Comparison of ENCODE assay signal across 19 cellular contexts in genomic region chr16:73308776-73309175, GRCh38.
"Had no signal": no experiment of that assay in that cellular context is flagged by ENCODE, and none has a peak within 500 bp of the region (broad histone marks: within the 10 kb centered on the region; RNA-seq: fewer than 3 reads in every experiment).

No MANE protein-coding gene starts in this region.

- H3K27ac Mint-ChIP-seq: effector memory CD8-positive, alpha-beta T cell; memory B cell; naive thymus-derived CD4-positive, alpha-beta T cell had no signal

- H3K27ac ChIP-seq: coronary artery, esophagus squamous epithelium, gastrocnemius medialis, heart right ventricle, left lung, lower lobe of right lung had no signal

- H3K4me1 ChIP-seq: esophagus squamous epithelium, gastrocnemius medialis, heart right ventricle, left lung, lower lobe of right lung had no signal

- H3K9me3 ChIP-seq: esophagus squamous epithelium, gastrocnemius medialis, left lung, lower lobe of right lung had no signal

- DNase-seq: effector CD8-positive, alpha-beta T cell; effector memory CD8-positive, alpha-beta T cell; esophagus squamous epithelium; foreskin fibroblast; foreskin melanocyte; gastrocnemius medialis; glutamatergic neuron; head of caudate nucleus; heart right ventricle; hippocampal formation; left cardiac atrium; left lung; left ventricle myocardium superior; lower lobe of right lung; mesendoderm; midbrain; naive thymus-derived CD4-positive, alpha-beta T cell had no signal

- H3K27me3 ChIP-seq: gastrocnemius medialis, heart right ventricle had no signal

- H3K4me3 Mint-ChIP-seq: effector memory CD8-positive, alpha-beta T cell; memory B cell; naive thymus-derived CD4-positive, alpha-beta T cell had no signal

- H3K4me3 ChIP-seq: coronary artery, esophagus squamous epithelium, gastrocnemius medialis, heart right ventricle, left lung, lower lobe of right lung had no signal

- ATAC-seq: effector memory CD8-positive, alpha-beta T cell; gastrocnemius medialis; heart right ventricle; left cardiac atrium; left lung; left ventricle myocardium superior; lower lobe of right lung; naive thymus-derived CD4-positive, alpha-beta T cell had no signal

- H3K36me3 Mint-ChIP-seq: memory B cell; naive thymus-derived CD4-positive, alpha-beta T cell had no signal

- H3K27me3 Mint-ChIP-seq: effector memory CD8-positive, alpha-beta T cell; naive thymus-derived CD4-positive, alpha-beta T cell had no signal

- H3K36me3 ChIP-seq: esophagus squamous epithelium, gastrocnemius medialis, heart right ventricle, left lung, lower lobe of right lung had no signal

- H3K4me1 Mint-ChIP-seq: memory B cell; naive thymus-derived CD4-positive, alpha-beta T cell had no signal
